Comparison of ENCODE assay signal across 1 cellular context in the genomic region with DNA sequence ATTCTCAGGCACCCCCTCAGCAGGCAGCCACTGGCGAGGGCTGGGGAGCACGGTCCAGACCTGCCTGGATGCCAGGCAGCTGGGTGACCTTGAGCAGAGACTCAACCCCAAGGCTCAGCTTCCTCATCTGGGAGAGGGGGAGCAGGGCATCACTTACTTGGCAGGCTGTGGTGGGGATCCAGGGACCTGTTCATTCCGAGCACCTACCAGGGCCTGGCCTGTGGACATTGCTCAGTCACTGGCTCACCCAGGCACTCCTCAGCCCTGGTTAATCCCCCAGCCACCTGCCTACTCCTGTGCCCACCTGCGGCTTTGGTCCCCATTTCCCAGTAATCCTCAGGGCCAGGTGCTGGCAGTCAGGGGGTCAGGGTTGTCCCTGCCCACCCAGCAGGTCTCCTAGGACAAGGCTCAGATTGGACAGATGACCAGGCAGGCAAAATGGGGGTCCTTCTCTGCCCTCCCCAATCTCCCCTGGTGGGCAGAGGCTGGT.
TF ChIP-seq lines count a peak whose summit lies in the region.

No MANE protein-coding gene starts in this region.

TF ChIP-seq in endothelial cell of umbilical vein, 7 proteins besides CTCF, POLR2A, EP300 and RAD21:
- TF ChIP-seq EZH2 (IDR thresholded peaks at IDR 0.05; ENCODE audit: borderline replicate concordance, low read depth, low read length, severe bottlenecking), result no peak
- TF ChIP-seq JUN (IDR thresholded peaks at IDR 0.05; ENCODE audit: borderline replicate concordance, insufficient read depth, insufficient read length, low read depth), result no peak
- no peak for TF ChIP-seq POLR2AphosphoS5 (IDR thresholded peaks at IDR 0.05; ENCODE audit: insufficient read depth, low read depth, low read length)
- no peak for TF ChIP-seq GATA2 (IDR thresholded peaks at IDR 0.05; ENCODE audit: insufficient read depth, insufficient read length, low read depth, low read length)
- TF ChIP-seq, protein P1, sequence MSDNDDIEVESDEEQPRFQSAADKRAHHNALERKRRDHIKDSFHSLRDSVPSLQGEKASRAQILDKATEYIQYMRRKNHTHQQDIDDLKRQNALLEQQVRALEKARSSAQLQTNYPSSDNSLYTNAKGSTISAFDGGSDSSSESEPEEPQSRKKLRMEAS (IDR thresholded peaks at IDR 0.05; ENCODE audit: insufficient read depth, insufficient read length), result no peak
- TF ChIP-seq MYC (IDR thresholded peaks at IDR 0.05; ENCODE audit: low read depth, low read length), result no peak
- TF ChIP-seq FOS (IDR thresholded peaks at IDR 0.05; ENCODE audit: borderline replicate concordance, insufficient read depth, low read length), result no peak
TF ChIP-seq in endothelial cell of umbilical vein: peak in this region for 0.
